ENCODE assay signal across 9 cellular contexts in the genomic region with DNA sequence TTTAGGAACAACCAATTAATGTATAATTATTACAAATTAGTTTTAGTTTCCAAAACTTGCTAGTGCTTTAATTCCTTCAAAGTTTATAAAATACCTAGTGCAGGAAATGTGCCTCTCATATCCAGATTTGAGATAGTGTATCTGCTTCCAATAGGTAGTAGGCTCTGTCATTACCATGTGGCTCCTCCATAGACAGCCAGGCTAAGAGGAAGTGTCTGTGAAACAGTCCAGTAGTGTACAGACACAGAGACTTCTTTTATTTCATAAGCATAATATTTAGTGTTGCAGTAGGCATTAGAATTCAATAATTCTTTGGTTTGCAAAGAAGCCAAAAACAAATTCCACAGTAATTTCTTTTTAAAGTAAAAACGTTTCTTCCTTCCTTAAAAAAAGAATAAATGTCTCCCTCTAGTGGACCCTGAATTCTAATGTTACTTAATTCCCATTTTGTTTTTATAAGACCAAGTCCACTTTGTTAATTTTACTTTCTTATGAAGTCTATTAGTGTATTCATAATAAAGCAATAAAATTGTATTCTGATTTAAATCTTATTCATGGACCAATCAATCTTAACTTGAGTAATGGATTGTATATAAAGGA.
A peak's percentile ranks its signal among the peaks of the same experiment; 100 is the strongest.
DNase-seq lines count a peak whose midpoint lies in the region; ATAC-seq lines count a peak whose summit lies in the region.
"Had no signal": no experiment of that assay in that cellular context is flagged by ENCODE, and none has a peak within 500 bp of the region (broad histone marks: within the 10 kb centered on the region; RNA-seq: fewer than 3 reads in every experiment).

No MANE protein-coding gene starts in this region.

- no peaks in the 10 kb centered on the region for H3K27me3 Mint-ChIP-seq in naive thymus-derived CD8-positive, alpha-beta T cell

- peaks cover 0 to 12% (median 3%) of the 10 kb centered on the region in 3 donors for H3K36me3 Mint-ChIP-seq in naive thymus-derived CD8-positive, alpha-beta T cell

- H3K27ac Mint-ChIP-seq in naive thymus-derived CD8-positive, alpha-beta T cell, result no peak overlapping the region
- H3K27ac Mint-ChIP-seq: T-helper 2 cell treated with Interferon-gamma antibody and Interleukin-4, amounts not matched to agents 5 μg/mL and 100 μg/mL, for 36 hours had no signal

- POLR2A ChIA-PET in naive thymus-derived CD8-positive, alpha-beta T cell (lab: Charles Lee), result no interaction called here

- peaks cover 0 to 10% (median 6%) of the 10 kb centered on the region in 9 donors for H3K9me3 Mint-ChIP-seq in naive thymus-derived CD8-positive, alpha-beta T cell

- ATAC-seq in naive thymus-derived CD8-positive, alpha-beta T cell, result no peak
- no peak for ATAC-seq in HG03175 (IDR thresholded peaks at IDR 0.05; ENCODE audit: unreplicated experiment)

- peaks cover 10 to 29% (median 23%) of the 10 kb centered on the region in 4 donors for H3K4me1 Mint-ChIP-seq in naive thymus-derived CD8-positive, alpha-beta T cell

- H3K4me3 Mint-ChIP-seq in naive thymus-derived CD8-positive, alpha-beta T cell, result no peak overlapping the region
- H3K4me3 Mint-ChIP-seq: T-helper 2 cell treated with Interferon-gamma antibody and Interleukin-4, amounts not matched to agents 5 μg/mL and 100 μg/mL, for 36 hours had no signal

- DNase-seq in D341Med (ENCODE audit: low spot score) (peak; percentile 33), Kasumi-1 (lab: John Stamatoyannopoulos, UW) (peak; percentile 84 to 91), amniotic epithelial cell (ENCODE audit: low read depth) (peak; percentile 14), lung microvascular endothelial cell (ENCODE audit: low read depth in 2 of 2) (peak; percentile 48 to 65), occipital lobe (lab: John Stamatoyannopoulos, UW) (no peak)
- DNase-seq in activated CD4-positive, CD25-positive, alpha-beta regulatory T cell treated with anti-CD3 and anti-CD28 coated beads, Interleukin-2, amount 50 U/mL, for 72 hours, result no peak
- no peak for DNase-seq in naive thymus-derived CD8-positive, alpha-beta T cell

Comparison
In these comparisons a context has a peak if more than half of its experiments do, and no peak if none do; other contexts are left out.
1. DNase-seq: peak in D341Med (single experiment), Kasumi-1 (2 of 2), amniotic epithelial cell (single experiment) and lung microvascular endothelial cell (2 of 2); none in activated CD4-positive, CD25-positive, alpha-beta regulatory T cell treated with anti-CD3 and anti-CD28 coated beads, Interleukin-2, amount 50 U/mL, for 72 hours (single experiment), occipital lobe (single experiment) and naive thymus-derived CD8-positive, alpha-beta T cell (0 of 10).